In genomic region chr5:118775790-118776499, GRCh38 we compare ENCODE assay signal across 18 cellular contexts.
DNase-seq lines count a peak whose midpoint lies in the region; ATAC-seq, FAIRE-seq and TF ChIP-seq lines count a peak whose summit lies in the region.
"Had no signal": no experiment of that assay in that cellular context is flagged by ENCODE, and none has a peak within 500 bp of the region (broad histone marks: within the 10 kb centered on the region; RNA-seq: fewer than 3 reads in every experiment).

No MANE protein-coding gene starts in this region.

- peak overlapping the region in 2 of 10 experiments; percentile 26 to 30; a peak in 2 of 20 replicates for H3K4me3 ChIP-seq in BLaER1 treated with 17β-estradiol and CSF1 and Interleukin-3, amounts not matched to agents 10 nM and 100 nM
- no peak overlapping the region for H3K4me3 ChIP-seq in upper lobe of right lung
- no peak overlapping the region for H3K4me3 ChIP-seq in aorta (ENCODE audit: low read length in 2 of 2)
- H3K4me3 ChIP-seq in pancreas: no peak overlapping the region
- H3K4me3 ChIP-seq: right atrium auricular region had no signal

- no peak for FAIRE-seq in pancreas (lab: Jason Lieb, UNC)
- FAIRE-seq: A204.1, colon had no signal

- H3K27ac ChIP-seq in BLaER1 treated with 17β-estradiol and CSF1 and Interleukin-3, amounts not matched to agents 10 nM and 100 nM: peak overlapping the region in 3 of 11 experiments; percentile 15 to 19 (median 17); a peak in 4 of 22 replicates
- no peak overlapping the region for H3K27ac ChIP-seq in upper lobe of right lung
- no peak overlapping the region for H3K27ac ChIP-seq in aorta (ENCODE audit: low read depth in 1 of 2, low read length in 2 of 2)
- H3K27ac ChIP-seq in pancreas: no peak overlapping the region
- H3K27ac ChIP-seq: C4-2B, right atrium auricular region had no signal

- no peaks in the 10 kb centered on the region for H4K20me1 ChIP-seq in BLaER1 treated with 17β-estradiol and CSF1 and Interleukin-3, amounts not matched to agents 10 nM and 100 nM

- DNase-seq in NCI-H82 treated with DMSO at 0.1 percent for 48 hours (lab: John Stamatoyannopoulos, UW; ENCODE audit: unreplicated experiment) (no peak), upper lobe of right lung (no peak), aorta (no peak), pancreas (no peak)
- DNase-seq: activated naive CD4-positive, alpha-beta T cell treated with Interleukin-2 at 50 U/mL for 16 hours; activated T-cell treated with anti-CD3 and anti-CD28 coated beads for 4 hours; hypothalamus; midbrain; stimulated activated naive CD8-positive, alpha-beta T cell treated with anti-CD3 and anti-CD28 coated beads, Interleukin-15, Interleukin-2, amounts not matched to agents 100 U/mL and 50 U/mL, for 24 hours had no signal

- H3K4me1 ChIP-seq in BLaER1 treated with 17β-estradiol and CSF1 and Interleukin-3, amounts not matched to agents 10 nM and 100 nM: peaks cover 6 to 31% (median 23%) of the 10 kb centered on the region in 10 experiments
- no peaks in the 10 kb centered on the region for H3K4me1 ChIP-seq in upper lobe of right lung
- no peaks in the 10 kb centered on the region for H3K4me1 ChIP-seq in aorta (ENCODE audit: control insufficient read depth in 1 of 2, insufficient read depth in 2 of 2, low read length in 2 of 2)
- H3K4me1 ChIP-seq in pancreas: peaks cover 0 to 9% (median 7%) of the 10 kb centered on the region in 3 donors
- H3K4me1 ChIP-seq: right atrium auricular region had no signal

- peak; percentile 70 for ATAC-seq in GM19438 (IDR thresholded peaks at IDR 0.05; ENCODE audit: low read depth, unreplicated experiment)
- peak; percentile 35 for ATAC-seq in HG02610 (IDR thresholded peaks at IDR 0.05; ENCODE audit: unreplicated experiment)
- ATAC-seq in HG03442 (IDR thresholded peaks at IDR 0.05; ENCODE audit: unreplicated experiment): peak; percentile 41
- no peak for ATAC-seq in upper lobe of right lung
- ATAC-seq in aorta (ENCODE audit: low FRiP score): no peak
- ATAC-seq in pancreas: no peak
- ATAC-seq: Right ventricle myocardium inferior; stimulated activated naive CD8-positive, alpha-beta T cell treated with anti-CD3 and anti-CD28 coated beads, Interleukin-15, Interleukin-2, amounts not matched to agents 100 U/mL and 50 U/mL, for 24 hours had no signal

- WGBS in aorta, 2 donors: 63 to 65% methylated on average over 2 of the region's 2 CpGs
- 81 to 82% methylated on average over 2 of the region's 2 CpGs for WGBS in pancreas, 2 donors

- intact Hi-C loops in upper lobe of right lung (cut with DNase I) (no loop called here), aorta (cut with DNase I) (no loop called here), pancreas (cut with DNase I) (no loop called here)

- H3K9me3 ChIP-seq in BLaER1 treated with 17β-estradiol and CSF1 and Interleukin-3, amounts not matched to agents 10 nM and 100 nM (replicated peaks in 1 of 11): peaks cover 0 to 7% (median 0%) of the 10 kb centered on the region in 11 experiments; a peak in 3 of 22 replicates
- H3K9me3 ChIP-seq in upper lobe of right lung: no peaks in the 10 kb centered on the region
- H3K9me3 ChIP-seq in aorta (ENCODE audit: control insufficient read depth, low read length): peaks cover under 1% of the 10 kb centered on the region
- no peaks in the 10 kb centered on the region for H3K9me3 ChIP-seq in pancreas
- H3K9me3 ChIP-seq: right atrium auricular region had no signal

- H3K9ac ChIP-seq in BLaER1 treated with 17β-estradiol and CSF1 and Interleukin-3, amounts not matched to agents 10 nM and 100 nM: no peak overlapping the region

- H3K27me3 ChIP-seq in BLaER1 treated with 17β-estradiol and CSF1 and Interleukin-3, amounts not matched to agents 10 nM and 100 nM: no peaks in the 10 kb centered on the region
- H3K27me3 ChIP-seq in upper lobe of right lung (no peaks in the 10 kb centered on the region), aorta (ENCODE audit: control insufficient read depth in 1 of 2, insufficient read depth in 2 of 2, low read length in 1 of 2) (peaks cover 0 to 1% of the 10 kb centered on the region in 2 donors), pancreas (no peaks in the 10 kb centered on the region)
- H3K27me3 ChIP-seq: right atrium auricular region had no signal

- H3K36me3 ChIP-seq in BLaER1 treated with 17β-estradiol and CSF1 and Interleukin-3, amounts not matched to agents 10 nM and 100 nM: no peaks in the 10 kb centered on the region
- H3K36me3 ChIP-seq in upper lobe of right lung (no peaks in the 10 kb centered on the region), aorta (ENCODE audit: control insufficient read depth in 1 of 2, insufficient read depth in 2 of 2, low read length in 1 of 2) (no peaks in the 10 kb centered on the region), pancreas (no peaks in the 10 kb centered on the region)
- H3K36me3 ChIP-seq: right atrium auricular region had no signal

- peak overlapping the region; percentile 37 to 76 (median 64); a peak in 20 of 22 replicates for H3K4me2 ChIP-seq in BLaER1 treated with 17β-estradiol and CSF1 and Interleukin-3, amounts not matched to agents 10 nM and 100 nM

- no peak for TF ChIP-seq CTCF in upper lobe of right lung (IDR thresholded peaks at IDR 0.05)
- TF ChIP-seq CTCF in pancreas (IDR thresholded peaks at IDR 0.05): no peak

Comparison
In these comparisons a context has a peak if more than half of its experiments do, and no peak if none do; other contexts are left out.
1. ATAC-seq: peak in GM19438 (single experiment), HG02610 (single experiment) and HG03442 (single experiment); none in upper lobe of right lung (single experiment), aorta (single experiment) and pancreas (0 of 4).